8 cellular contexts compared by ENCODE assay signal in the genomic region with DNA sequence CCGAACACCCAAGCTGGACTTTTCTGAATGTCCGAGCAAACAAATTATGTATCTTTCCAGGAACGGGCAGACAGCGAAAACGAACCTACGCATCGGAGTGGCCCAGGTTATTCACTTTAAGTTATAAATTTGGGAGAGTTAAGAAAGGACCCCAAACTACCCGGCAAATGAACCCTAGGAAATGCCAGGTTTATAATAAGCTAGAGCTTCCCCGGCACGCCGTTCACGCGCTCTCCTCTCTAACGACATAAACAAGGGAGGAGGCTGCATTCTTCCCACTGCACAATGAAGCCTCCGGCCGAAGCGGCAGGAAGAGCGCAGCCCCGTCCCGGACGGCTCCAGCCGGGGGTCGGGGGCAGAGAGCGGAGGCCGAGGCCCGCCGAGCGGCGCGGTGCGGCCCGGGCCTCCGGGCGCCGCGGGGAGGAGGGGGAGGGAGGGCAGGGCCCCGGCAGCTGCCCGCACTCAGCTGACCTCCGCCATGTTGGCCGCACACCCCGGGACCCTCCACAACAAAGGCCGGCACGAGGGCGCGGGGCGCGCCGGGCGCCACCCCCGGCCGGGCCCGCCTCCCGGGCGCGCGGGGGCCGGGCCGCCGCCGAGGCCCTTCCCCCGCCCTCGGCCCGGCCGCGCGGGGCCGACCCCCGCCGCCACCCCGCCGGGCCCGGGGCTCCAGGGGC. TPM values are rescaled to one million over a fixed set of nuclear protein-coding genes. Genes with fewer than 3 reads are reported as not detected.
DNase-seq lines count a peak whose midpoint lies in the region; ATAC-seq and TF ChIP-seq lines count a peak whose summit lies in the region.

No MANE protein-coding gene starts in this region.

- H2AFZ ChIP-seq in DND-41 (ENCODE audit: low read depth, low read length) (peak overlapping the region; percentile 63; the same call in 1 of the 2 replicates), SK-N-SH (ENCODE audit: low read depth) (no peak overlapping the region)

- peaks cover 50% of the 10 kb centered on the region for H4K20me1 ChIP-seq in DND-41 (ENCODE audit: insufficient read depth, low read length)
- H4K20me1 ChIP-seq in SK-N-SH (ENCODE audit: insufficient read depth) = peaks cover 48% of the 10 kb centered on the region

- under 1% methylated on average over 14 of the region's 72 CpGs for WGBS in SK-N-SH (ENCODE audit: low lambda C conversion rate)
- 0% methylated on average over 14 to 56 of the region's 72 CpGs for WGBS in body of pancreas, 2 donors

- H3K36me3 ChIP-seq in DND-41 (ENCODE audit: insufficient read depth, low read length) (no peaks in the 10 kb centered on the region), SK-N-SH (replicated peaks in 1 of 2; ENCODE audit: control insufficient read depth in 1 of 2, insufficient read depth in 2 of 2, low read length in 1 of 2) (no peaks in the 10 kb centered on the region), body of pancreas (replicated peaks in 1 of 2; ENCODE audit: insufficient read depth in 1 of 2, low read depth in 2 of 2) (no peaks in the 10 kb centered on the region)

- CTCF ChIA-PET in SK-N-SH (lab: Yijun Ruan, JAX) = interaction anchor here (0.8 to 2.1 kb wide), 3 partner anchors 19 to 246 kb away, joined by 3 to 5 read pairs (median 4); no protein-coding TSS in a partner anchor

- TF ChIP-seq EP300 in SK-N-SH (IDR thresholded peaks at IDR 0.05; ENCODE audit: borderline replicate concordance in 1 of 2, low read depth in 1 of 2, low read length in 1 of 2) = no peak

- peaks cover 43% of the 10 kb centered on the region for H3K4me1 ChIP-seq in DND-41 (ENCODE audit: insufficient read depth, low read length)
- peaks cover 9 to 20% of the 10 kb centered on the region in 2 experiments; a peak in 3 of 4 replicates for H3K4me1 ChIP-seq in SK-N-SH (ENCODE audit: control insufficient read depth in 1 of 2, insufficient read depth in 2 of 2, low read depth in 1 of 2, low read length in 1 of 2)
- peaks cover 47% of the 10 kb centered on the region for H3K4me1 ChIP-seq in body of pancreas

- no peaks in the 10 kb centered on the region for H3K9me2 ChIP-seq in SK-N-SH

- intact Hi-C loops in body of pancreas (cut with DNase I) = no loop called here

- POLR2A ChIA-PET in SK-N-SH (lab: Yijun Ruan, JAX) = interaction anchor here (0.6 to 3.1 kb wide), 4 partner anchors 10 to 225 kb away, joined by 3 to 21 read pairs (median 4); a partner anchor contains a TSS

- H3K79me2 ChIP-seq in DND-41 (ENCODE audit: insufficient read depth, low read length) (peaks cover 58% of the 10 kb centered on the region), SK-N-SH (ENCODE audit: insufficient read depth) (peaks cover 50% of the 10 kb centered on the region)

- no peak for TF ChIP-seq POLR2A in body of pancreas (IDR thresholded peaks at IDR 0.05)

- ATAC-seq in DND-41 (ENCODE audit: insufficient read depth, low read depth) (peak; percentile 47), GM19397 (IDR thresholded peaks at IDR 0.05; ENCODE audit: unreplicated experiment) (peak; percentile 56), HG03432 (IDR thresholded peaks at IDR 0.05; ENCODE audit: unreplicated experiment) (peak; percentile 53), body of pancreas (peak; percentile 65)

- H3K27ac ChIP-seq in DND-41 (ENCODE audit: low read length) (peak overlapping the region; percentile 58), SK-N-SH (ENCODE audit: low read depth in 2 of 2, low read length in 1 of 2) (peak overlapping the region; percentile 77 to 96), body of pancreas (peak overlapping the region; percentile 95 to 98 (median 96))

- H3K9ac ChIP-seq in DND-41 (ENCODE audit: low read depth, low read length) (peak overlapping the region; percentile 96), SK-N-SH (peak overlapping the region; percentile 88)

- H3K27me3 ChIP-seq in DND-41 (ENCODE audit: insufficient read depth, low read length, poor library complexity) = no peaks in the 10 kb centered on the region
- H3K27me3 ChIP-seq in SK-N-SH (ENCODE audit: insufficient read depth) = no peaks in the 10 kb centered on the region
- H3K27me3 ChIP-seq in body of pancreas = no peaks in the 10 kb centered on the region

- H3K4me3 ChIP-seq in DND-41 (ENCODE audit: low read depth in 1 of 2, low read length in 2 of 2) = peak overlapping the region; percentile 47 to 71
- peak overlapping the region; percentile 66 to 81 for H3K4me3 ChIP-seq in SK-N-SH (ENCODE audit: low read depth in 2 of 2, low read length in 1 of 2)
- peak overlapping the region; percentile 51 to 59 for H3K4me3 ChIP-seq in body of pancreas
- H3K4me3 ChIP-seq in retinal pigment epithelial cell (ENCODE audit: low read length) = peak overlapping the region; percentile 61

- DNase-seq in DND-41 (peak; percentile 41), SK-N-SH (peak; percentile 94), body of pancreas (peak; percentile 57 to 72 (median 63)), hypothalamus (lab: John Stamatoyannopoulos, UW) (peak in 44 of 51 donors; percentile 14 to 79 (median 49)), retinal pigment epithelial cell (ENCODE audit: low read depth) (no peak), DMS153 (lab: John Stamatoyannopoulos, UW) (no peak)

- H3K9me3 ChIP-seq in DND-41 (ENCODE audit: insufficient read depth, low read length, severe bottlenecking) (no peaks in the 10 kb centered on the region), SK-N-SH (no peaks in the 10 kb centered on the region), body of pancreas (no peaks in the 10 kb centered on the region)

- H3F3A ChIP-seq in SK-N-SH (replicated peaks; ENCODE audit: insufficient read depth) = peaks cover 6% of the 10 kb centered on the region

- TF ChIP-seq CTCF in DND-41 (IDR thresholded peaks at IDR 0.05; ENCODE audit: borderline replicate concordance, extremely low read depth, low read length, poor library complexity, severe bottlenecking) = no peak
- TF ChIP-seq CTCF in SK-N-SH (IDR thresholded peaks at IDR 0.05) = no peak
- TF ChIP-seq CTCF in body of pancreas (IDR thresholded peaks at IDR 0.05) = no peak
- TF ChIP-seq CTCF in retinal pigment epithelial cell (conservative IDR thresholded peaks at IDR 0.05; ENCODE audit: low read depth, low read length) = no peak

- no peak for TF ChIP-seq RAD21 in SK-N-SH (IDR thresholded peaks at IDR 0.05; ENCODE audit: low read length)

- peak overlapping the region; percentile 74 for H3K4me2 ChIP-seq in DND-41 (ENCODE audit: insufficient read depth, low read length)
- H3K4me2 ChIP-seq in SK-N-SH = peak overlapping the region; percentile 82

TF ChIP-seq in SK-N-SH, 30 proteins besides CTCF, POLR2A, EP300 and RAD21:
- no peak for TF ChIP-seq FOSL2 (IDR thresholded peaks at IDR 0.05; ENCODE audit: borderline replicate concordance, low read depth)
- TF ChIP-seq MXI1 (IDR thresholded peaks at IDR 0.05; ENCODE audit: low read depth, low read length) = peak; percentile 72
- no peak for TF ChIP-seq GATA2 (CRISPR knock-in tag; IDR thresholded peaks at IDR 0.05)
- TF ChIP-seq TAF1 (IDR thresholded peaks at IDR 0.05; ENCODE audit: borderline replicate concordance, low read depth, low read length) = peak; percentile 54; the same call in 1 of the 2 replicates
- TF ChIP-seq, protein P1, sequence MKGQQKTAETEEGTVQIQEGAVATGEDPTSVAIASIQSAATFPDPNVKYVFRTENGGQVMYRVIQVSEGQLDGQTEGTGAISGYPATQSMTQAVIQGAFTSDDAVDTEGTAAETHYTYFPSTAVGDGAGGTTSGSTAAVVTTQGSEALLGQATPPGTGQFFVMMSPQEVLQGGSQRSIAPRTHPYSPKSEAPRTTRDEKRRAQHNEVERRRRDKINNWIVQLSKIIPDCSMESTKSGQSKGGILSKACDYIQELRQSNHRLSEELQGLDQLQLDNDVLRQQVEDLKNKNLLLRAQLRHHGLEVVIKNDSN (IDR thresholded peaks at IDR 0.05; ENCODE audit: borderline replicate concordance, low read depth) = peak; percentile 45; the same call in 1 of the 2 replicates
- TF ChIP-seq, protein P2, sequence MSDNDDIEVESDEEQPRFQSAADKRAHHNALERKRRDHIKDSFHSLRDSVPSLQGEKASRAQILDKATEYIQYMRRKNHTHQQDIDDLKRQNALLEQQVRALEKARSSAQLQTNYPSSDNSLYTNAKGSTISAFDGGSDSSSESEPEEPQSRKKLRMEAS (IDR thresholded peaks at IDR 0.05; ENCODE audit: low read depth) = 0 out of 2 replicates have a peak, but pooled peaks have one; percentile 23

RNA-seq across cellular contexts. Expression of a gene that starts 0.8 kb away (rescaled TPM):
- polyA plus RNA-seq in SK-N-SH (2012; rRNA removed) = 15.1 and 15.4 TPM in 2 replicates
- polyA plus RNA-seq in SK-N-SH (2012; cell fraction: cytosol; rRNA removed) = 15.3 and 16.6 TPM in 2 replicates
- 22.7 and 28.0 TPM in 2 replicates for polyA plus RNA-seq in SK-N-SH (2012; cell fraction: nucleus; rRNA removed)
- 10 to 100 TPM; 15.2 to 16.1 TPM for total RNA-seq in body of pancreas

Comparison
In these comparisons a context has a peak if more than half of its experiments do, and no peak if none do; other contexts are left out.
1. DNase-seq: peak in DND-41 (single experiment), SK-N-SH (single experiment), body of pancreas (4 of 4) and hypothalamus (44 of 51); none in retinal pigment epithelial cell (single experiment) and DMS153 (single experiment).
2. Peak in every context shown above with its lines, with median percentiles within 50 percentile points of each other: ATAC-seq, H3K27ac ChIP-seq and H3K4me3 ChIP-seq.